ENCODE assay signal across 1 cellular context in genomic region chr12:51326762-51327439, GRCh38.
TF ChIP-seq lines count a peak whose summit lies in the region.

No MANE protein-coding gene starts in this region.

TF ChIP-seq in K562, 482 proteins besides CTCF, POLR2A, EP300 and RAD21 (continued from another document and continues in another):
- no peak for TF ChIP-seq FOXO4 (CRISPR knock-in tag; IDR thresholded peaks at IDR 0.05)
- TF ChIP-seq ZNF785 (CRISPR knock-in tag; IDR thresholded peaks at IDR 0.05): no peak
- no peak for TF ChIP-seq BCLAF1 (IDR thresholded peaks at IDR 0.05; ENCODE audit: borderline replicate concordance in 1 of 2, control insufficient read depth in 1 of 2, low read depth in 2 of 2, low read length in 1 of 2)
- no peak for TF ChIP-seq POLR2AphosphoS5 (IDR thresholded peaks at IDR 0.05; ENCODE audit: control insufficient read depth, insufficient read depth, low read depth, low read length)
- no peak for TF ChIP-seq HES1 (IDR thresholded peaks at IDR 0.05; ENCODE audit: low read depth)
- TF ChIP-seq MAZ (CRISPR knock-in tag; conservative IDR thresholded peaks at IDR 0.05 in 1 of 2, IDR thresholded peaks at IDR 0.05 in 1 of 2): 0 out of 4 replicates have a peak, but pooled peaks of 1 of the 2 experiments have one; percentile 5
- TF ChIP-seq GATAD2A (IDR thresholded peaks at IDR 0.05): peak; percentile 34; the same call in 1 of the 2 replicates
- TF ChIP-seq ZNF449 (CRISPR knock-in tag; IDR thresholded peaks at IDR 0.05): no peak
- peak; percentile 81 for TF ChIP-seq CTBP1 (IDR thresholded peaks at IDR 0.05; ENCODE audit: borderline replicate concordance)
- TF ChIP-seq ZBTB2 (IDR thresholded peaks at IDR 0.05): peak; percentile 87
- TF ChIP-seq SIN3B (IDR thresholded peaks at IDR 0.05; ENCODE audit: low read depth): no peak
- no peak for TF ChIP-seq SFPQ (IDR thresholded peaks at IDR 0.05; ENCODE audit: low read depth, low read length)
- TF ChIP-seq ASH1L (IDR thresholded peaks at IDR 0.05; ENCODE audit: borderline replicate concordance, low read depth, partially characterized antibody): peak; percentile 37
- no peak for TF ChIP-seq SNAPC5 (CRISPR knock-in tag; IDR thresholded peaks at IDR 0.05)
- no peak for TF ChIP-seq ZC3H8 (IDR thresholded peaks at IDR 0.05)
- no peak for TF ChIP-seq TAF15 (IDR thresholded peaks at IDR 0.05; ENCODE audit: low read depth, low read length)
- TF ChIP-seq ZNF280A (IDR thresholded peaks at IDR 0.05; ENCODE audit: low read depth, partially characterized antibody): no peak
- TF ChIP-seq NFE2L1 (tag; IDR thresholded peaks at IDR 0.05; ENCODE audit: borderline replicate concordance, low read depth): peak; percentile 65
- TF ChIP-seq JUN (IDR thresholded peaks at IDR 0.05; ENCODE audit: borderline replicate concordance, low read depth, low read length): 0 out of 2 replicates have a peak, but pooled peaks have one; percentile 8
- TF ChIP-seq JUN (CRISPR knock-in tag; IDR thresholded peaks at IDR 0.05; ENCODE audit: borderline replicate concordance): no peak
- no peak for TF ChIP-seq CHD2 (IDR thresholded peaks at IDR 0.05; ENCODE audit: low read depth, low read length)
- peak in 1 of 2 experiments; percentile 76 for TF ChIP-seq AFF1 (IDR thresholded peaks at IDR 0.05; ENCODE audit: low read depth in 1 of 2, partially characterized antibody in 2 of 2)
- TF ChIP-seq PKNOX1 (IDR thresholded peaks at IDR 0.05): peak; percentile 96
- no peak for TF ChIP-seq SNRNP70 (optimal IDR thresholded peaks at IDR 0.05; ENCODE audit: low read depth, low read length)
- no peak for TF ChIP-seq BHLHE40 (IDR thresholded peaks at IDR 0.05; ENCODE audit: low read length)
- TF ChIP-seq MAFF (IDR thresholded peaks at IDR 0.05; ENCODE audit: low read length): peak; percentile 90
- TF ChIP-seq ZNF133 (CRISPR knock-in tag; IDR thresholded peaks at IDR 0.05): no peak
- no peak for TF ChIP-seq OTX1 (CRISPR knock-in tag; IDR thresholded peaks at IDR 0.05)
- no peak; the same call in 1 of the 2 replicates for TF ChIP-seq MBD2 (IDR thresholded peaks at IDR 0.05; ENCODE audit: borderline replicate concordance, low read depth)
- no peak for TF ChIP-seq U2AF1 (optimal IDR thresholded peaks at IDR 0.05; ENCODE audit: low read depth, low read length)
- peak in 1 of 2 experiments; percentile 59; a peak in 2 of 4 replicates for TF ChIP-seq HDAC1 (IDR thresholded peaks at IDR 0.05)
- peak; percentile 94 for TF ChIP-seq SMARCE1 (IDR thresholded peaks at IDR 0.05)
- TF ChIP-seq EWSR1 (IDR thresholded peaks at IDR 0.05; ENCODE audit: borderline replicate concordance, low read depth, partially characterized antibody): no peak
- peak in 1 of 2 experiments; percentile 18 for TF ChIP-seq E2F6 (IDR thresholded peaks at IDR 0.05; ENCODE audit: borderline replicate concordance in 1 of 2, extremely low read depth in 1 of 2, insufficient read depth in 1 of 2, insufficient read length in 1 of 2, low read depth in 1 of 2, low read length in 1 of 2, poor library complexity in 1 of 2, severe bottlenecking in 1 of 2)
- TF ChIP-seq ZNF277 (CRISPR knock-in tag; IDR thresholded peaks at IDR 0.05; ENCODE audit: borderline replicate concordance): no peak
